20 cellular contexts compared by ENCODE assay signal in genomic region chr12:130127527-130127908, GRCh38. TPM values are rescaled to one million over a fixed set of nuclear protein-coding genes. Genes with fewer than 3 reads are reported as not detected.
A peak's percentile ranks its signal among the peaks of the same experiment; 100 is the strongest.
DNase-seq lines count a peak whose midpoint lies in the region; ATAC-seq, FAIRE-seq and TF ChIP-seq lines count a peak whose summit lies in the region.
"Had no signal": no experiment of that assay in that cellular context is flagged by ENCODE, and none has a peak within 500 bp of the region (broad histone marks: within the 10 kb centered on the region; RNA-seq: fewer than 3 reads in every experiment).

No MANE protein-coding gene starts in this region.

- peaks cover 7% of the 10 kb centered on the region for H3K9me3 Mint-ChIP-seq in MCF 10A (ENCODE audit: unreplicated experiment)
- H3K9me3 Mint-ChIP-seq: activated T-helper 1 cell treated with anti-CD3 and anti-CD28 coated beads, Interleukin-12 subunit alpha, Interleukin-12 subunit beta, Interleukin-2, Interleukin-4 antibody, amounts not matched to agents 30 ng/mL and 10 ng/mL and 1 ng/mL, durations not matched to agents 14 hours and 24 hours and 36 hours had no signal

- H3K27me3 ChIP-seq in breast epithelium = no peaks in the 10 kb centered on the region
- H3K27me3 ChIP-seq in esophagus squamous epithelium = no peaks in the 10 kb centered on the region
- no peaks in the 10 kb centered on the region for H3K27me3 ChIP-seq in aorta (ENCODE audit: control insufficient read depth in 1 of 2, insufficient read depth in 2 of 2, low read length in 1 of 2)

- intact Hi-C loops in breast epithelium (cut with DNase I; ENCODE audit: low total_unique reads) = no loop called here
- intact Hi-C loops in MCF 10A (cut with micrococcal nuclease) = no loop called here
- intact Hi-C loops in esophagus squamous epithelium (cut with DNase I) = no loop called here
- intact Hi-C loops in aorta (cut with DNase I) = no loop called here

- no peak for FAIRE-seq in frontal cortex (lab: Jason Lieb, UNC)
- FAIRE-seq: A204.1 had no signal

- CTCF ChIA-PET in MCF 10A (lab: Yijun Ruan, JAX) = no interaction called here

- peak overlapping the region; percentile 83 to 96 for H3K27ac ChIP-seq in breast epithelium
- peak overlapping the region; percentile 73 to 93 (median 83) for H3K27ac ChIP-seq in esophagus squamous epithelium
- no peak overlapping the region for H3K27ac ChIP-seq in aorta (ENCODE audit: low read depth in 1 of 2, low read length in 2 of 2)

- no peak overlapping the region for H3K27ac Mint-ChIP-seq in MCF 10A (ENCODE audit: low read depth, unreplicated experiment)
- H3K27ac Mint-ChIP-seq: activated CD4-positive, alpha-beta memory T cell treated with anti-CD3 and anti-CD28 coated beads, Interleukin-2, amount 10 ng/mL, durations not matched to agents 7 days and 5 days; activated T-helper 1 cell treated with anti-CD3 and anti-CD28 coated beads, Interleukin-12 subunit alpha, Interleukin-12 subunit beta, Interleukin-2, Interleukin-4 antibody, amounts not matched to agents 30 ng/mL and 10 ng/mL and 1 ng/mL, durations not matched to agents 14 hours and 24 hours and 36 hours; CD4-positive, CD25-positive, alpha-beta regulatory T cell had no signal

- TF ChIP-seq CTCF in breast epithelium (IDR thresholded peaks at IDR 0.05) = no peak
- TF ChIP-seq CTCF in MCF 10A (IDR thresholded peaks at IDR 0.05; ENCODE audit: unreplicated experiment) = no peak
- TF ChIP-seq CTCF in esophagus squamous epithelium (IDR thresholded peaks at IDR 0.05) = no peak

- ATAC-seq in aorta (ENCODE audit: low FRiP score) (peak; percentile 63), HG02870 (IDR thresholded peaks at IDR 0.05; ENCODE audit: unreplicated experiment) (no peak)
- ATAC-seq: stimulated activated naive CD8-positive, alpha-beta T cell treated with anti-CD3 and anti-CD28 coated beads, Interleukin-15, Interleukin-2, amounts not matched to agents 100 U/mL and 50 U/mL, for 24 hours had no signal

- POLR2A ChIA-PET in MCF 10A (lab: Yijun Ruan, JAX) = interaction anchor here (1.3 to 1.5 kb wide), 3 partner anchors 9 to 30 kb away, joined by 7 to 11 read pairs (median 8); no protein-coding TSS in a partner anchor

- H3K4me1 Mint-ChIP-seq in MCF 10A (ENCODE audit: insufficient read depth, unreplicated experiment) = peaks cover 10% of the 10 kb centered on the region
- H3K4me1 Mint-ChIP-seq: activated CD4-positive, alpha-beta memory T cell treated with anti-CD3 and anti-CD28 coated beads, Interleukin-2, amount 10 ng/mL, durations not matched to agents 7 days and 5 days; CD4-positive, CD25-positive, alpha-beta regulatory T cell had no signal

- H3K4me3 ChIP-seq in breast epithelium (peak overlapping the region in 1 of 3 donors; percentile 46), esophagus squamous epithelium (no peak overlapping the region), aorta (ENCODE audit: low read length in 2 of 2) (no peak overlapping the region)
- H3K4me3 ChIP-seq: smooth muscle cell had no signal

- H3K36me3 ChIP-seq in breast epithelium (no peaks in the 10 kb centered on the region), esophagus squamous epithelium (no peaks in the 10 kb centered on the region), aorta (ENCODE audit: control insufficient read depth in 1 of 2, insufficient read depth in 2 of 2, low read length in 1 of 2) (no peaks in the 10 kb centered on the region)

- H3K27me3 Mint-ChIP-seq in MCF 10A (ENCODE audit: insufficient read depth, unreplicated experiment) = no peaks in the 10 kb centered on the region
- H3K27me3 Mint-ChIP-seq: activated CD4-positive, alpha-beta memory T cell treated with anti-CD3 and anti-CD28 coated beads, Interleukin-2, amount 10 ng/mL, durations not matched to agents 7 days and 5 days had no signal

- H3K9me3 ChIP-seq in breast epithelium (no peaks in the 10 kb centered on the region), esophagus squamous epithelium (no peaks in the 10 kb centered on the region), aorta (ENCODE audit: control insufficient read depth, low read length) (no peaks in the 10 kb centered on the region)

- no peak overlapping the region for H3K4me3 Mint-ChIP-seq in MCF 10A (ENCODE audit: unreplicated experiment)
- H3K4me3 Mint-ChIP-seq: activated CD4-positive, alpha-beta memory T cell treated with anti-CD3 and anti-CD28 coated beads, Interleukin-2, amount 10 ng/mL, durations not matched to agents 7 days and 5 days; activated T-helper 1 cell treated with anti-CD3 and anti-CD28 coated beads, Interleukin-12 subunit alpha, Interleukin-12 subunit beta, Interleukin-2, Interleukin-4 antibody, amounts not matched to agents 30 ng/mL and 10 ng/mL and 1 ng/mL, durations not matched to agents 14 hours and 24 hours and 36 hours; CD4-positive, CD25-positive, alpha-beta regulatory T cell had no signal

- TF ChIP-seq POLR2A in breast epithelium (IDR thresholded peaks at IDR 0.05) (no peak), esophagus squamous epithelium (IDR thresholded peaks at IDR 0.05) (no peak)

- WGBS in esophagus squamous epithelium, 2 donors = 27 to 33% methylated on average over 2 to 3 of the region's 3 CpGs
- WGBS in aorta, 2 donors = 27 to 39% methylated on average over 3 of the region's 3 CpGs

- peak in 1 of 2 donors; percentile 46 for DNase-seq in breast epithelium (ENCODE audit: low spot score in 2 of 2)
- DNase-seq in MCF 10A (ENCODE audit: unreplicated experiment) = no peak
- no peak for DNase-seq in esophagus squamous epithelium (lab: John Stamatoyannopoulos, UW)
- DNase-seq in pons (ENCODE audit: low spot score) = peak; percentile 28
- DNase-seq in aorta = peak in 1 of 2 donors; percentile 47
- no peak for DNase-seq in frontal cortex (ENCODE audit: low spot score in 2 of 2)
- DNase-seq in islet precursor cell = no peak
- DNase-seq: activated CD4-positive, alpha-beta memory T cell treated with anti-CD3 and anti-CD28 coated beads, Interleukin-2, amount 10 ng/mL, durations not matched to agents 7 days and 5 days; amniotic stem cell; CD4-positive, CD25-positive, alpha-beta regulatory T cell; cortex of kidney; KG1; NCI-H1417; NCI-H345; stimulated activated naive CD8-positive, alpha-beta T cell treated with anti-CD3 and anti-CD28 coated beads, Interleukin-15, Interleukin-2, amounts not matched to agents 100 U/mL and 50 U/mL, for 24 hours had no signal

- BruUV-seq in MCF 10A (replicated peaks; lab: Mats Ljungman, UMichigan) = no TSS peak

- no peaks in the 10 kb centered on the region for H3K36me3 Mint-ChIP-seq in MCF 10A (ENCODE audit: insufficient read depth, unreplicated experiment)
- H3K36me3 Mint-ChIP-seq: CD4-positive, CD25-positive, alpha-beta regulatory T cell had no signal

- H3K4me1 ChIP-seq in breast epithelium (peaks cover 7 to 23% of the 10 kb centered on the region in 2 donors), esophagus squamous epithelium (peaks cover 48 to 82% (median 50%) of the 10 kb centered on the region in 3 donors), aorta (ENCODE audit: control insufficient read depth in 1 of 2, insufficient read depth in 2 of 2, low read length in 2 of 2) (no peaks in the 10 kb centered on the region)

RNA-seq across cellular contexts. Expression of gene FZD10, which starts 34.7 kb away (rescaled TPM):
- total RNA-seq in breast epithelium = 1 to 10 TPM in 2 of 3 donors, under 1 TPM in 1; 0.48 to 2.0 (median 1.8) TPM
- total RNA-seq in MCF 10A (2022) = 0.15 TPM in 1 of 2 replicates, not detected in the other
- total RNA-seq in esophagus squamous epithelium = 10 to 100 TPM in 2 of 4 donors, 1 to 10 TPM in 2; 7.2 to 16.3 (median 11.6) TPM
- 1 to 10 TPM in 1 of 2 donors, under 1 TPM in 1; 0.72 to 1.2 TPM for total RNA-seq in aorta
- polyA plus RNA-seq in aorta = 1 to 10 TPM in 1 of 2 donors, under 1 TPM in 1; 0.75 to 1.7 TPM
- total RNA-seq in frontal cortex = 0.41 TPM
- total RNA-seq: activated CD4-positive, alpha-beta memory T cell treated with anti-CD3 and anti-CD28 coated beads, Interleukin-2, amount 10 ng/mL, durations not matched to agents 7 days and 5 days; activated T-helper 1 cell treated with anti-CD3 and anti-CD28 coated beads, Interleukin-12 subunit alpha, Interleukin-12 subunit beta, Interleukin-2, Interleukin-4 antibody, amounts not matched to agents 30 ng/mL and 10 ng/mL and 1 ng/mL, durations not matched to agents 14 hours and 24 hours and 36 hours; CD4-positive, CD25-positive, alpha-beta regulatory T cell had no signal
- polyA plus RNA-seq: CD4-positive, CD25-positive, alpha-beta regulatory T cell; neural cell had no signal

Comparison
In these comparisons a context has a peak if more than half of its experiments do, and no peak if none do; other contexts are left out.
1. H3K27ac ChIP-seq: peak in breast epithelium (2 of 2) and esophagus squamous epithelium (4 of 4); none in aorta (0 of 2).